Comparison of ENCODE assay signal across 8 cellular contexts in the genomic region with DNA sequence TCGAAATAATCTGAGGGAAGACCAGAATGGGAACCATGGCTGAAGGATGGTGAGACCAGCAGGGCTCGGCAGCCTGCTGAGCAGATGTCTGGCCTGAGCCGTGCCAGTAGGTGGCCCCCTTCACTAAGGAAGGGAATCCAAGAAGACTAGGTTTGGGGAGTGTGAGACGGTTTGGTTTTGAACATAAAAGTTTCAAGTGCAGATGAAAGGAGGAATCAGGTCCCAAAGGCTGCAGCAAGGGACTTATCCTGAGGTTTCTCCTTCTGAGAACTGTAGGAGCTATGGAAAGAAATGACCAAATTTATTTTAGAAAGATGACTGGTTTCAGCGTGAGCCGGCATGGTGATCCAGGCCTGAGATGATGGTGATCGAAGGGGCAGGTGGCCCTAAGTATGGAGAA. TPM values are rescaled to one million over a fixed set of nuclear protein-coding genes. Genes with fewer than 3 reads are reported as not detected.
DNase-seq lines count a peak whose midpoint lies in the region; ATAC-seq and TF ChIP-seq lines count a peak whose summit lies in the region.

No MANE protein-coding gene starts in this region.

- H3K9me3 ChIP-seq in osteoblast (ENCODE audit: low read depth, low read length) (no peaks in the 10 kb centered on the region), tibial nerve (no peaks in the 10 kb centered on the region)

- H3K36me3 Mint-ChIP-seq in activated T-helper 1 cell treated with anti-CD3 and anti-CD28 coated beads, Interleukin-12 subunit alpha, Interleukin-12 subunit beta, Interleukin-2, Interleukin-4 antibody, amounts not matched to agents 30 ng/mL and 10 ng/mL and 1 ng/mL, durations not matched to agents 14 hours and 24 hours and 36 hours (ENCODE audit: low read depth), result peaks cover 4% of the 10 kb centered on the region

- DNase-seq in COLO668 (lab: John Stamatoyannopoulos, UW; ENCODE audit: unreplicated experiment), result peak; percentile 65
- DNase-seq in HuH-7.5 (ENCODE audit: low spot score), result peak; percentile 49
- peak; percentile 85 for DNase-seq in RKO (ENCODE audit: low spot score)
- DNase-seq in activated T-helper 1 cell treated with anti-CD3 and anti-CD28 coated beads, Interleukin-12 subunit alpha, Interleukin-12 subunit beta, Interleukin-2, Interleukin-4 antibody, amounts not matched to agents 30 ng/mL and 10 ng/mL and 1 ng/mL, durations not matched to agents 14 hours and 24 hours and 36 hours (ENCODE audit: low spot score), result peak; percentile 64
- peak; percentile 77 for DNase-seq in fibroblast of the aortic adventitia (ENCODE audit: low read depth)
- peak; percentile 87 for DNase-seq in osteoblast (ENCODE audit: insufficient read length, low spot score, missing footprints)
- peak in 1 of 2 donors; percentile 64 for DNase-seq in tibial nerve (ENCODE audit: low spot score in 2 of 2)

- H3K4me2 ChIP-seq in osteoblast (ENCODE audit: insufficient read depth, low read length), result no peak overlapping the region

- H3K27ac Mint-ChIP-seq in activated T-helper 1 cell treated with anti-CD3 and anti-CD28 coated beads, Interleukin-12 subunit alpha, Interleukin-12 subunit beta, Interleukin-2, Interleukin-4 antibody, amounts not matched to agents 30 ng/mL and 10 ng/mL and 1 ng/mL, durations not matched to agents 14 hours and 24 hours and 36 hours, result peak overlapping the region; percentile 42

- no peak overlapping the region for H2AFZ ChIP-seq in osteoblast (ENCODE audit: low read length)

- H3K4me1 ChIP-seq in osteoblast (ENCODE audit: insufficient read depth, low read length) (peaks cover 10% of the 10 kb centered on the region), tibial nerve (peaks cover 0 to 34% (median 7%) of the 10 kb centered on the region in 4 donors)

- H3K4me3 ChIP-seq in fibroblast of the aortic adventitia (ENCODE audit: low read depth, low read length), result no peak overlapping the region
- H3K4me3 ChIP-seq in osteoblast (ENCODE audit: insufficient read depth, low read length), result no peak overlapping the region
- H3K4me3 ChIP-seq in tibial nerve, result no peak overlapping the region

- H3K36me3 ChIP-seq in osteoblast (ENCODE audit: insufficient read depth, low read length) (no peaks in the 10 kb centered on the region), tibial nerve (peaks cover 0 to 21% (median 0%) of the 10 kb centered on the region in 3 donors)

- no peak for TF ChIP-seq EP300 in tibial nerve (IDR thresholded peaks at IDR 0.05)

- TF ChIP-seq CTCF in fibroblast of the aortic adventitia (IDR thresholded peaks at IDR 0.05; ENCODE audit: insufficient read depth, low read length), result peak; percentile 89
- TF ChIP-seq CTCF in osteoblast (IDR thresholded peaks at IDR 0.05; ENCODE audit: extremely low read depth, low read depth, low read length), result peak; percentile 92
- TF ChIP-seq CTCF in tibial nerve (IDR thresholded peaks at IDR 0.05), result peak; percentile 55 to 72 (median 65)

- peaks cover 58% of the 10 kb centered on the region for H3K4me1 Mint-ChIP-seq in activated T-helper 1 cell treated with anti-CD3 and anti-CD28 coated beads, Interleukin-12 subunit alpha, Interleukin-12 subunit beta, Interleukin-2, Interleukin-4 antibody, amounts not matched to agents 30 ng/mL and 10 ng/mL and 1 ng/mL, durations not matched to agents 14 hours and 24 hours and 36 hours (ENCODE audit: low read depth)

- peaks cover 3% of the 10 kb centered on the region for H3K27me3 Mint-ChIP-seq in activated T-helper 1 cell treated with anti-CD3 and anti-CD28 coated beads, Interleukin-12 subunit alpha, Interleukin-12 subunit beta, Interleukin-2, Interleukin-4 antibody, amounts not matched to agents 30 ng/mL and 10 ng/mL and 1 ng/mL, durations not matched to agents 14 hours and 24 hours and 36 hours (ENCODE audit: insufficient read depth)

- H3K27ac ChIP-seq in osteoblast (ENCODE audit: low read depth, low read length), result no peak overlapping the region
- H3K27ac ChIP-seq in tibial nerve, result no peak overlapping the region

- no peaks in the 10 kb centered on the region for H3K27me3 ChIP-seq in osteoblast (ENCODE audit: insufficient read depth, low read length)
- no peaks in the 10 kb centered on the region for H3K27me3 ChIP-seq in tibial nerve

- no peaks in the 10 kb centered on the region for H3K9me3 Mint-ChIP-seq in activated T-helper 1 cell treated with anti-CD3 and anti-CD28 coated beads, Interleukin-12 subunit alpha, Interleukin-12 subunit beta, Interleukin-2, Interleukin-4 antibody, amounts not matched to agents 30 ng/mL and 10 ng/mL and 1 ng/mL, durations not matched to agents 14 hours and 24 hours and 36 hours

- no peak overlapping the region for H3K4me3 Mint-ChIP-seq in activated T-helper 1 cell treated with anti-CD3 and anti-CD28 coated beads, Interleukin-12 subunit alpha, Interleukin-12 subunit beta, Interleukin-2, Interleukin-4 antibody, amounts not matched to agents 30 ng/mL and 10 ng/mL and 1 ng/mL, durations not matched to agents 14 hours and 24 hours and 36 hours

- H3K79me2 ChIP-seq in osteoblast (ENCODE audit: insufficient read depth, low read length), result peaks cover 4% of the 10 kb centered on the region

- H4K20me1 ChIP-seq in osteoblast (ENCODE audit: insufficient read depth, low read length), result peaks cover under 1% of the 10 kb centered on the region

- 47 to 48% methylated on average over 7 of the region's 7 CpGs for WGBS in tibial nerve, 2 donors

- no peak for TF ChIP-seq POLR2A in tibial nerve (IDR thresholded peaks at IDR 0.05)

- intact Hi-C loops in activated T-helper 1 cell treated with anti-CD3 and anti-CD28 coated beads, Interleukin-12 subunit alpha, Interleukin-12 subunit beta, Interleukin-2, Interleukin-4 antibody, amounts not matched to agents 30 ng/mL and 10 ng/mL and 1 ng/mL, durations not matched to agents 14 hours and 24 hours and 36 hours (cut with micrococcal nuclease), result loop anchor here (1.0 to 10.0 kb wide), 4 partner anchors 171 to 652 kb away; a partner anchor contains a TSS

- ATAC-seq in HG03045 (IDR thresholded peaks at IDR 0.05; ENCODE audit: unreplicated experiment), result no peak

RNA-seq across cellular contexts. Expression of a gene that starts 4.6 kb away (rescaled TPM):
- total RNA-seq in activated T-helper 1 cell treated with anti-CD3 and anti-CD28 coated beads, Interleukin-12 subunit alpha, Interleukin-12 subunit beta, Interleukin-2, Interleukin-4 antibody, amounts not matched to agents 30 ng/mL and 10 ng/mL and 1 ng/mL, durations not matched to agents 14 hours and 24 hours and 36 hours, result 22.0 and 23.4 TPM in 2 replicates
- total RNA-seq in fibroblast of the aortic adventitia (ENCODE audit: low replicate concordance) (12.6 and 45.1 TPM in 2 replicates), osteoblast (46.7 and 47.4 TPM in 2 replicates), tibial nerve (10 to 100 TPM; 31.2 to 47.9 (median 35.3) TPM)

RNA-seq across cellular contexts. Expression of a gene that starts 28.1 kb away (rescaled TPM):
- total RNA-seq in activated T-helper 1 cell treated with anti-CD3 and anti-CD28 coated beads, Interleukin-12 subunit alpha, Interleukin-12 subunit beta, Interleukin-2, Interleukin-4 antibody, amounts not matched to agents 30 ng/mL and 10 ng/mL and 1 ng/mL, durations not matched to agents 14 hours and 24 hours and 36 hours, result not detected in 2 replicates
- total RNA-seq in fibroblast of the aortic adventitia (ENCODE audit: low replicate concordance) (under 0.01 and 0.82 TPM in 2 replicates), osteoblast (1.2 and 2.2 TPM in 2 replicates), tibial nerve (1 to 10 TPM; 3.1 to 6.3 (median 5.3) TPM)

RNA-seq across cellular contexts. Expression of a gene that starts 32.0 kb away (rescaled TPM):
- 0.08 TPM in 1 of 2 replicates, not detected in the other for total RNA-seq in activated T-helper 1 cell treated with anti-CD3 and anti-CD28 coated beads, Interleukin-12 subunit alpha, Interleukin-12 subunit beta, Interleukin-2, Interleukin-4 antibody, amounts not matched to agents 30 ng/mL and 10 ng/mL and 1 ng/mL, durations not matched to agents 14 hours and 24 hours and 36 hours
- 0.18 and 0.90 TPM in 2 replicates for total RNA-seq in fibroblast of the aortic adventitia (ENCODE audit: low replicate concordance)
- 0.72 TPM in 1 of 2 replicates, not detected in the other for total RNA-seq in osteoblast
- not detected for total RNA-seq in tibial nerve
